Comparison of ENCODE assay signal across 18 cellular contexts in genomic region chr5:96275051-96275450, GRCh38.
"Had no signal": no experiment of that assay in that cellular context is flagged by ENCODE, and none has a peak within 500 bp of the region (broad histone marks: within the 10 kb centered on the region; RNA-seq: fewer than 3 reads in every experiment).

No MANE protein-coding gene starts in this region.

- H3K27ac ChIP-seq: coronary artery, dorsolateral prefrontal cortex, esophagus muscularis mucosa, gastrocnemius medialis, heart right ventricle, left ventricle myocardium inferior, lower lobe of right lung had no signal

- H3K4me1 ChIP-seq: esophagus muscularis mucosa, gastrocnemius medialis, heart right ventricle, left ventricle myocardium inferior, lower lobe of right lung had no signal

- H3K9me3 ChIP-seq: gastrocnemius medialis, mucosa of descending colon had no signal

- H3K36me3 ChIP-seq: esophagus muscularis mucosa, gastrocnemius medialis, heart right ventricle, left ventricle myocardium inferior, lower lobe of right lung had no signal

- H3K27me3 ChIP-seq: dorsolateral prefrontal cortex, esophagus muscularis mucosa, gastrocnemius medialis, heart right ventricle had no signal

- ATAC-seq: gastrocnemius medialis, heart right ventricle, left cardiac atrium, lower lobe of right lung, mucosa of descending colon had no signal

- DNase-seq: dermis blood vessel endothelial cell; dorsolateral prefrontal cortex; effector CD4-positive, alpha-beta T cell; effector memory CD4-positive, alpha-beta T cell; foreskin fibroblast; foreskin melanocyte; gastrocnemius medialis; glutamatergic neuron; head of caudate nucleus; heart right ventricle; hippocampal formation; left cardiac atrium; left ventricle myocardium inferior; lower lobe of right lung; mesenchymal stem cell; mucosa of descending colon had no signal

- H3K4me3 ChIP-seq: coronary artery, dorsolateral prefrontal cortex, esophagus muscularis mucosa, gastrocnemius medialis, heart right ventricle, left ventricle myocardium inferior, lower lobe of right lung, mucosa of descending colon had no signal
